22 cellular contexts compared by ENCODE assay signal in the genomic region with DNA sequence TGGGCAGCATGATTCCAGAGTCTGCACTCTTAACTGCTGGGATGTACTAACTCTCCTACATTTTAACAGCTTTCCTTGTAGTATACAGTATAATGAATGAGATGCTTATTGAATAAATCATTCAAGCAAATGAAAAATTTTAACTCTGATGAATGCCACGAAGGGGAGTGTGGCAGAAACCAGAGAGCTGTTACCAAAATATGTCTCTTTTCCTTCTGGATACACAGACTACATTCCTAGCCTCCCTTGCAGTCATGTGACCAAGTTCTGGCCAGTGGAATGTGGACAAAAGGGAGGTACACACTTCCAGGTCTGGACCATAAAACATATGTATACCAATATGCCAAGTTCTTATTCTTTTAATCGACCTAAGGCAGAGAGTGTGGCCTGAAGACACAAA. TPM values are rescaled to one million over a fixed set of nuclear protein-coding genes. Genes with fewer than 3 reads are reported as not detected.
DNase-seq lines count a peak whose midpoint lies in the region; ATAC-seq and TF ChIP-seq lines count a peak whose summit lies in the region.
"Had no signal": no experiment of that assay in that cellular context is flagged by ENCODE, and none has a peak within 500 bp of the region (broad histone marks: within the 10 kb centered on the region; RNA-seq: fewer than 3 reads in every experiment).

No MANE protein-coding gene starts in this region.

- H3K4me3 Mint-ChIP-seq in natural killer cell, result peak overlapping the region; percentile 40
- H3K4me3 Mint-ChIP-seq in natural killer cell treated with Interleukin-12 subunit alpha and Interleukin-12 subunit beta and Interleukin-15 and Interleukin-18, amount 100 ng/mL, for 72 hours, result no peak overlapping the region
- H3K4me3 Mint-ChIP-seq in immature natural killer cell, result no peak overlapping the region
- H3K4me3 Mint-ChIP-seq: activated CD8-positive, alpha-beta T cell treated with anti-CD3 and anti-CD28 coated beads, Interleukin-2, amount 10 ng/mL, durations not matched to agents 7 days and 5 days; activated naive CD4-positive, alpha-beta T cell treated with anti-CD3 and anti-CD28 coated beads, Interleukin-2, amount 10 ng/mL, durations not matched to agents 7 days and 5 days; activated T-cell treated with anti-CD3 and anti-CD28 coated beads, Interleukin-2, amount 50 U/mL, for 4 hours; GM23338 had no signal

- CTCF ChIA-PET in Panc1 (lab: Charles Lee), result no interaction called here

- H3K27me3 ChIP-seq in Panc1 (ENCODE audit: control insufficient read depth, insufficient read depth, low read length), result no peaks in the 10 kb centered on the region
- H3K27me3 ChIP-seq: SJSA1, suprapubic skin, vagina had no signal

- no peaks in the 10 kb centered on the region for H3K4me1 Mint-ChIP-seq in natural killer cell
- peaks cover 0 to 6% of the 10 kb centered on the region in 2 donors for H3K4me1 Mint-ChIP-seq in natural killer cell treated with Interleukin-12 subunit alpha and Interleukin-12 subunit beta and Interleukin-15 and Interleukin-18, amount 100 ng/mL, for 72 hours (ENCODE audit: low read depth in 2 of 2)
- peaks cover 4 to 9% of the 10 kb centered on the region in 2 donors for H3K4me1 Mint-ChIP-seq in immature natural killer cell

- H3K36me3 Mint-ChIP-seq in natural killer cell (no peaks in the 10 kb centered on the region), immature natural killer cell (peaks cover 0 to 3% (median 0%) of the 10 kb centered on the region in 3 donors)
- H3K36me3 Mint-ChIP-seq in natural killer cell treated with Interleukin-12 subunit alpha and Interleukin-12 subunit beta and Interleukin-15 and Interleukin-18, amount 100 ng/mL, for 72 hours, result no peaks in the 10 kb centered on the region

- ATAC-seq in natural killer cell (no peak), Panc1 (no peak)
- ATAC-seq in natural killer cell treated with Interleukin-12 subunit alpha and Interleukin-12 subunit beta and Interleukin-15 and Interleukin-18, amount 100 ng/mL, for 72 hours, result no peak
- ATAC-seq: A549; activated CD4-positive, CD25-positive, alpha-beta regulatory T cell treated with anti-CD3 and anti-CD28 coated beads, Interleukin-2, amount 50 U/mL, for 24 hours; activated CD8-positive, alpha-beta T cell treated with anti-CD3 and anti-CD28 coated beads, Interleukin-2, amount 10 ng/mL, durations not matched to agents 7 days and 5 days; activated T-cell treated with anti-CD3 and anti-CD28 coated beads, Interleukin-2, amount 50 U/mL, for 4 hours; GM23338 had no signal

- H3K9me3 ChIP-seq in Panc1 (ENCODE audit: control insufficient read depth, insufficient read depth, low read depth, low read length), result no peaks in the 10 kb centered on the region
- H3K9me3 ChIP-seq: A549, SJSA1, suprapubic skin, vagina had no signal

- H3K27me3 Mint-ChIP-seq in natural killer cell (ENCODE audit: low read depth in 2 of 2), result peaks cover 16 to 17% of the 10 kb centered on the region in 2 donors
- peaks cover 8 to 10% of the 10 kb centered on the region in 2 donors for H3K27me3 Mint-ChIP-seq in natural killer cell treated with Interleukin-12 subunit alpha and Interleukin-12 subunit beta and Interleukin-15 and Interleukin-18, amount 100 ng/mL, for 72 hours
- H3K27me3 Mint-ChIP-seq in immature natural killer cell (ENCODE audit: low read depth in 3 of 3), result peaks cover 2 to 5% (median 5%) of the 10 kb centered on the region in 3 donors

- in situ Hi-C loops in Panc1 (cut with HindIII; ENCODE audit: low pct_unique_long_range_greater_than_20kb, low sequenced_read_pairs), result no loop called here

- H3K36me3 ChIP-seq in Panc1 (ENCODE audit: control insufficient read depth, insufficient read depth, low read length), result peaks cover 11% of the 10 kb centered on the region
- H3K36me3 ChIP-seq: suprapubic skin, vagina had no signal

- H3K9me3 Mint-ChIP-seq in natural killer cell, result no peaks in the 10 kb centered on the region
- no peaks in the 10 kb centered on the region for H3K9me3 Mint-ChIP-seq in natural killer cell treated with Interleukin-12 subunit alpha and Interleukin-12 subunit beta and Interleukin-15 and Interleukin-18, amount 100 ng/mL, for 72 hours
- no peaks in the 10 kb centered on the region for H3K9me3 Mint-ChIP-seq in immature natural killer cell
- H3K9me3 Mint-ChIP-seq: activated naive CD4-positive, alpha-beta T cell treated with anti-CD3 and anti-CD28 coated beads, Interleukin-2, amount 10 ng/mL, durations not matched to agents 7 days and 5 days; activated T-cell treated with anti-CD3 and anti-CD28 coated beads, Interleukin-2, amount 50 U/mL, for 4 hours; GM23338 had no signal

- DNase-seq in natural killer cell, result no peak
- no peak for DNase-seq in natural killer cell treated with Interleukin-12 subunit alpha and Interleukin-12 subunit beta and Interleukin-15 and Interleukin-18, amount 100 ng/mL, for 72 hours (ENCODE audit: low spot score)
- no peak for DNase-seq in Panc1 (ENCODE audit: low read depth, low spot score)
- DNase-seq in immature natural killer cell, result no peak
- no peak for DNase-seq in SW 1271 (lab: John Stamatoyannopoulos, UW)
- no peak for DNase-seq in SIG-M5 (lab: John Stamatoyannopoulos, UW)
- no peak for DNase-seq in hippocampal formation (lab: John Stamatoyannopoulos, UW)
- DNase-seq in erythroblast (lab: John Stamatoyannopoulos, UW), result no peak
- DNase-seq: activated CD8-positive, alpha-beta T cell treated with anti-CD3 and anti-CD28 coated beads, Interleukin-2, amount 10 ng/mL, durations not matched to agents 7 days and 5 days; activated naive CD4-positive, alpha-beta T cell treated with anti-CD3 and anti-CD28 coated beads, Interleukin-2, amount 10 ng/mL, durations not matched to agents 7 days and 5 days; activated T-cell treated with anti-CD3 and anti-CD28 coated beads, Interleukin-2, amount 50 U/mL, for 4 hours; mesenchymal stem cell; NCI-H1436; NCI-H2171 treated with DMSO at 0.1 percent for 48 hours; NCI-H774; retina had no signal

- H3K4me1 ChIP-seq in Panc1 (ENCODE audit: control insufficient read depth, insufficient read depth, low read length), result peaks cover 26% of the 10 kb centered on the region

- POLR2A ChIA-PET in Panc1 (lab: Charles Lee), result no interaction called here

- TF ChIP-seq CTCF in natural killer cell (IDR thresholded peaks at IDR 0.05) (no peak), Panc1 (IDR thresholded peaks at IDR 0.05) (no peak)

- no peak overlapping the region for H3K27ac Mint-ChIP-seq in natural killer cell
- H3K27ac Mint-ChIP-seq in natural killer cell treated with Interleukin-12 subunit alpha and Interleukin-12 subunit beta and Interleukin-15 and Interleukin-18, amount 100 ng/mL, for 72 hours, result no peak overlapping the region
- H3K27ac Mint-ChIP-seq in immature natural killer cell, result peak overlapping the region in 4 of 6 donors; percentile 26 to 87 (median 57)
- H3K27ac Mint-ChIP-seq: activated CD8-positive, alpha-beta T cell treated with anti-CD3 and anti-CD28 coated beads, Interleukin-2, amount 10 ng/mL, durations not matched to agents 7 days and 5 days; activated naive CD4-positive, alpha-beta T cell treated with anti-CD3 and anti-CD28 coated beads, Interleukin-2, amount 10 ng/mL, durations not matched to agents 7 days and 5 days; GM23338 had no signal

- peak overlapping the region; percentile 67; the same call in 1 of the 2 replicates for H3K27ac ChIP-seq in Panc1 (ENCODE audit: low read length)
- H3K27ac ChIP-seq: A549, SJSA1, suprapubic skin, vagina had no signal

- H3K4me3 ChIP-seq in Panc1 (ENCODE audit: low read depth in 2 of 2, low read length in 2 of 2), result no peak overlapping the region
- H3K4me3 ChIP-seq: A549, GM23338, SJSA1, suprapubic skin, vagina had no signal

- BruUV-seq in Panc1 (replicated peaks; lab: Mats Ljungman, UMichigan), result no TSS peak

- TF ChIP-seq POLR2A in erythroblast (IDR thresholded peaks at IDR 0.05; ENCODE audit: low read length), result no peak

- intact Hi-C loops in natural killer cell (cut with micrococcal nuclease) (no loop called here), Panc1 (cut with micrococcal nuclease; ENCODE audit: unreplicated experiment) (no loop called here)

RNA-seq across cellular contexts. Expression of gene EML4, which starts 1.7 kb away (rescaled TPM):
- 100 to 1,000 TPM in 1 of 3 donors, 10 to 100 TPM in 2; 88.4 to 136 (median 91.5) TPM for total RNA-seq in natural killer cell
- 100 to 1,000 TPM in 1 of 2 donors, 10 to 100 TPM in 1; 73.4 to 140 TPM for total RNA-seq in natural killer cell treated with Interleukin-12 subunit alpha and Interleukin-12 subunit beta and Interleukin-15 and Interleukin-18, amount 100 ng/mL, for 72 hours
- 107 TPM for total RNA-seq in Panc1 (2021; ENCODE audit: unreplicated experiment)
- polyA plus RNA-seq in Panc1 (2012; ENCODE audit: insufficient read length), result 47.3 TPM
- 10 to 100 TPM; 16.1 to 35.3 (median 28.9) TPM for polyA plus RNA-seq in immature natural killer cell

Comparison
In these comparisons a context has a peak if more than half of its experiments do, and no peak if none do; other contexts are left out.
1. H3K27ac Mint-ChIP-seq: peak in immature natural killer cell (4 of 6); none in natural killer cell (0 of 2) and natural killer cell treated with Interleukin-12 subunit alpha and Interleukin-12 subunit beta and Interleukin-15 and Interleukin-18, amount 100 ng/mL, for 72 hours (0 of 2).